ENCODE assay signal across 17 cellular contexts in genomic region chr2:167355796-167356195, GRCh38.
DNase-seq lines count a peak whose midpoint lies in the region; ATAC-seq and TF ChIP-seq lines count a peak whose summit lies in the region.
"Had no signal": no experiment of that assay in that cellular context is flagged by ENCODE, and none has a peak within 500 bp of the region (broad histone marks: within the 10 kb centered on the region; RNA-seq: fewer than 3 reads in every experiment).

No MANE protein-coding gene starts in this region.

- no peak overlapping the region for H3K23ac ChIP-seq in mesenchymal stem cell (ENCODE audit: low read length in 2 of 2)

- no peak overlapping the region for H4K8ac ChIP-seq in mesenchymal stem cell (ENCODE audit: low read length)

- no peak overlapping the region for H4K91ac ChIP-seq in mesenchymal stem cell (ENCODE audit: low read length)

- no peak overlapping the region for H3K4me3 Mint-ChIP-seq in activated CD4-positive, alpha-beta memory T cell treated with anti-CD3 and anti-CD28 coated beads, Interleukin-2, amount 10 ng/mL, durations not matched to agents 7 days and 5 days
- H3K4me3 Mint-ChIP-seq: CD8-positive, alpha-beta T cell had no signal

- CTCF ChIA-PET in AG04450 (lab: Charles Lee), result interaction anchor here (1.0 kb wide), 1 partner anchor 1174 kb away, joined by 7 read pairs; no protein-coding TSS in a partner anchor
- CTCF ChIA-PET in activated CD4-positive, alpha-beta memory T cell treated with anti-CD3 and anti-CD28 coated beads, Interleukin-2, amount 10 ng/mL, durations not matched to agents 7 days and 5 days (lab: Charles Lee), result no interaction called here

- POLR2A ChIA-PET in AG04450 (lab: Yijun Ruan, JAX), result no interaction called here
- POLR2A ChIA-PET in activated CD4-positive, alpha-beta memory T cell treated with anti-CD3 and anti-CD28 coated beads, Interleukin-2, amount 10 ng/mL, durations not matched to agents 7 days and 5 days (lab: Charles Lee), result no interaction called here

- H3K4me1 Mint-ChIP-seq in activated CD4-positive, alpha-beta memory T cell treated with anti-CD3 and anti-CD28 coated beads, Interleukin-2, amount 10 ng/mL, durations not matched to agents 7 days and 5 days, result no peaks in the 10 kb centered on the region

- no peak overlapping the region for H3K4ac ChIP-seq in mesenchymal stem cell (ENCODE audit: low read depth in 1 of 2, low read length in 2 of 2)

- H2BK120ac ChIP-seq in mesenchymal stem cell (ENCODE audit: low read depth, low read length), result no peak overlapping the region

- H2AK5ac ChIP-seq in mesenchymal stem cell (ENCODE audit: low read length, severe bottlenecking), result no peak overlapping the region

- no peak overlapping the region for H3K14ac ChIP-seq in mesenchymal stem cell (ENCODE audit: low read length in 2 of 2)

- H3K36me3 ChIP-seq in mesenchymal stem cell (ENCODE audit: control insufficient read depth in 1 of 2, insufficient read depth in 2 of 2, low read depth in 1 of 2, low read length in 2 of 2), result no peaks in the 10 kb centered on the region
- H3K36me3 ChIP-seq: BLaER1 had no signal

- no peak for ATAC-seq in HG02884 (IDR thresholded peaks at IDR 0.05; ENCODE audit: unreplicated experiment)
- ATAC-seq in stimulated activated naive CD8-positive, alpha-beta T cell treated with anti-CD3 and anti-CD28 coated beads, Interleukin-15, Interleukin-2, amounts not matched to agents 100 U/mL and 50 U/mL, for 24 hours, result no peak
- ATAC-seq: CD8-positive, alpha-beta T cell; K562 had no signal

- WGBS in mesenchymal stem cell, result no CpG with 5 or more reads among the region's 1 CpG

- no peaks in the 10 kb centered on the region for H3K79me1 ChIP-seq in mesenchymal stem cell (replicated peaks; ENCODE audit: low read length, poor library complexity, severe bottlenecking)

- no peak for TF ChIP-seq CTCF in AG04450 (IDR thresholded peaks at IDR 0.05; ENCODE audit: low read depth, low read length)
- no peak for TF ChIP-seq CTCF in choroid plexus epithelial cell (conservative IDR thresholded peaks at IDR 0.05; ENCODE audit: low read depth, low read length)

- H2AFZ ChIP-seq in mesenchymal stem cell (ENCODE audit: low read depth, low read length), result no peak overlapping the region
- H2AFZ ChIP-seq: GM23248 had no signal

- no peak overlapping the region for H2BK5ac ChIP-seq in mesenchymal stem cell (ENCODE audit: low read depth, low read length, poor library complexity, severe bottlenecking)

- no peaks in the 10 kb centered on the region for H3K9me3 Mint-ChIP-seq in activated CD4-positive, alpha-beta memory T cell treated with anti-CD3 and anti-CD28 coated beads, Interleukin-2, amount 10 ng/mL, durations not matched to agents 7 days and 5 days

- H3K4me2 ChIP-seq in mesenchymal stem cell (ENCODE audit: low read length, poor library complexity, severe bottlenecking), result no peak overlapping the region
- H3K4me2 ChIP-seq: BLaER1 had no signal

- no peak overlapping the region for H3K4me3 ChIP-seq in AG04450 (ENCODE audit: low read depth, low read length)
- H3K4me3 ChIP-seq in choroid plexus epithelial cell (ENCODE audit: low read depth, low read length), result no peak overlapping the region
- H3K4me3 ChIP-seq in mesenchymal stem cell (ENCODE audit: insufficient read depth in 1 of 2, low read depth in 1 of 2, low read length in 2 of 2), result no peak overlapping the region
- H3K4me3 ChIP-seq: BLaER1, GM23248, K562 had no signal

- no peak overlapping the region for H2BK15ac ChIP-seq in mesenchymal stem cell (ENCODE audit: low read depth, poor library complexity, severe bottlenecking)

- no peak overlapping the region for H3K27ac Mint-ChIP-seq in activated CD4-positive, alpha-beta memory T cell treated with anti-CD3 and anti-CD28 coated beads, Interleukin-2, amount 10 ng/mL, durations not matched to agents 7 days and 5 days
- H3K27ac Mint-ChIP-seq: CD8-positive, alpha-beta T cell had no signal

- H3K27me3 ChIP-seq in AG04450 (ENCODE audit: control insufficient read depth, insufficient read depth, low read length), result no peaks in the 10 kb centered on the region
- no peaks in the 10 kb centered on the region for H3K27me3 ChIP-seq in mesenchymal stem cell (ENCODE audit: control insufficient read depth in 1 of 2, insufficient read depth in 1 of 2, low read length in 2 of 2)
- H3K27me3 ChIP-seq: BLaER1 had no signal

- H3K4me1 ChIP-seq in mesenchymal stem cell (ENCODE audit: control insufficient read depth, insufficient read depth, low read depth, low read length), result no peaks in the 10 kb centered on the region
- H3K4me1 ChIP-seq: BLaER1 had no signal

- H3K9me3 ChIP-seq in AG04450 (ENCODE audit: control insufficient read depth, insufficient read depth, low read length) (no peaks in the 10 kb centered on the region), mesenchymal stem cell (ENCODE audit: control insufficient read depth, low read length) (no peaks in the 10 kb centered on the region)
- H3K9me3 ChIP-seq: BLaER1 had no signal

- H3K27me3 Mint-ChIP-seq in activated CD4-positive, alpha-beta memory T cell treated with anti-CD3 and anti-CD28 coated beads, Interleukin-2, amount 10 ng/mL, durations not matched to agents 7 days and 5 days, result no peaks in the 10 kb centered on the region

- H2BK12ac ChIP-seq in mesenchymal stem cell (ENCODE audit: low read length in 2 of 2), result no peak overlapping the region

- no peaks in the 10 kb centered on the region for H3K36me3 Mint-ChIP-seq in activated CD4-positive, alpha-beta memory T cell treated with anti-CD3 and anti-CD28 coated beads, Interleukin-2, amount 10 ng/mL, durations not matched to agents 7 days and 5 days (ENCODE audit: low read depth)
- H3K36me3 Mint-ChIP-seq: CD8-positive, alpha-beta T cell had no signal

- H3K27ac ChIP-seq in AG04450 (ENCODE audit: low read depth, low read length) (no peak overlapping the region), mesenchymal stem cell (ENCODE audit: low read length, poor library complexity, severe bottlenecking) (no peak overlapping the region)
- H3K27ac ChIP-seq: BLaER1, GM23248 had no signal

- H3K9ac ChIP-seq in mesenchymal stem cell (ENCODE audit: low read length), result no peak overlapping the region
- H3K9ac ChIP-seq: BLaER1, GM23248 had no signal

- peak; percentile 46 for DNase-seq in AG04450 (ENCODE audit: low read depth, low spot score)
- DNase-seq in NCI-H226, result peak; percentile 29
- peak; percentile 83 for DNase-seq in choroid plexus epithelial cell (ENCODE audit: low read depth)
- DNase-seq in mesenchymal stem cell, result peak; percentile 46
- no peak for DNase-seq in stimulated activated naive CD8-positive, alpha-beta T cell treated with anti-CD3 and anti-CD28 coated beads, Interleukin-15, Interleukin-2, amounts not matched to agents 100 U/mL and 50 U/mL, for 24 hours
- no peak for DNase-seq in stimulated activated CD4-positive, alpha-beta T cell treated with anti-CD3 and anti-CD28 coated beads, Interleukin-4, amount 100 ng/mL, for 1 hour
- DNase-seq in activated CD4-positive, alpha-beta memory T cell treated with anti-CD3 and anti-CD28 coated beads, Interleukin-2, amount 10 ng/mL, durations not matched to agents 7 days and 5 days, result no peak
- DNase-seq: 8988T; CD8-positive, alpha-beta T cell; GF-D8; GM23248; MV-4-11; NCI-H1417 treated with DMSO at 0.1 percent for 48 hours; NCI-H2081 had no signal

- H3K18ac ChIP-seq in mesenchymal stem cell (ENCODE audit: low read depth in 1 of 2, low read length in 2 of 2), result no peak overlapping the region

Comparison
In these comparisons a context has a peak if more than half of its experiments do, and no peak if none do; other contexts are left out.
1. DNase-seq: peak in AG04450 (single experiment), NCI-H226 (single experiment), choroid plexus epithelial cell (single experiment) and mesenchymal stem cell (single experiment); none in stimulated activated naive CD8-positive, alpha-beta T cell treated with anti-CD3 and anti-CD28 coated beads, Interleukin-15, Interleukin-2, amounts not matched to agents 100 U/mL and 50 U/mL, for 24 hours (single experiment), stimulated activated CD4-positive, alpha-beta T cell treated with anti-CD3 and anti-CD28 coated beads, Interleukin-4, amount 100 ng/mL, for 1 hour (single experiment) and activated CD4-positive, alpha-beta memory T cell treated with anti-CD3 and anti-CD28 coated beads, Interleukin-2, amount 10 ng/mL, durations not matched to agents 7 days and 5 days (single experiment).